16 cellular contexts compared by ENCODE assay signal in genomic region chr2:212414699-212415309, GRCh38.
DNase-seq lines count a peak whose midpoint lies in the region; ATAC-seq and TF ChIP-seq lines count a peak whose summit lies in the region.
"Had no signal": no experiment of that assay in that cellular context is flagged by ENCODE, and none has a peak within 500 bp of the region (broad histone marks: within the 10 kb centered on the region; RNA-seq: fewer than 3 reads in every experiment).

No MANE protein-coding gene starts in this region.

- TF ChIP-seq CTCF in ascending aorta (IDR thresholded peaks at IDR 0.05) (no peak), foreskin fibroblast (IDR thresholded peaks at IDR 0.05; ENCODE audit: low read depth, low read length) (no peak), thoracic aorta (IDR thresholded peaks at IDR 0.05) (no peak), progenitor cell of endocrine pancreas (IDR thresholded peaks at IDR 0.05; ENCODE audit: unreplicated experiment) (no peak)

- H3K4me1 ChIP-seq in ascending aorta (no peaks in the 10 kb centered on the region), thoracic aorta (ENCODE audit: control insufficient read depth in 1 of 2, low read depth in 2 of 2) (peaks cover 13% of the 10 kb centered on the region in 2 donors)
- H3K4me1 ChIP-seq: gastroesophageal sphincter, left lung had no signal

- H3K4me3 ChIP-seq in ascending aorta: peak overlapping the region in 1 of 2 donors; percentile 51
- H3K4me3 ChIP-seq in foreskin fibroblast (ENCODE audit: low read depth in 1 of 2, low read length in 2 of 2): peak overlapping the region in 1 of 2 donors; percentile 5
- peak overlapping the region; percentile 62 for H3K4me3 ChIP-seq in thoracic aorta
- H3K4me3 ChIP-seq: gastroesophageal sphincter, left lung, MG63 had no signal

- H3K36me3 ChIP-seq in ascending aorta (no peaks in the 10 kb centered on the region), thoracic aorta (no peaks in the 10 kb centered on the region)
- H3K36me3 ChIP-seq: gastroesophageal sphincter, left lung, MG63 had no signal

- intact Hi-C loops in ascending aorta (cut with DNase I): no loop called here

- H3K27ac ChIP-seq in ascending aorta: peak overlapping the region; percentile 49 to 70
- H3K27ac ChIP-seq in thoracic aorta: peak overlapping the region; percentile 48 to 69
- H3K27ac ChIP-seq: C4-2B, gastroesophageal sphincter, left lung had no signal

- no peaks in the 10 kb centered on the region for H3K9me3 Mint-ChIP-seq in progenitor cell of endocrine pancreas (ENCODE audit: low read depth)

- no peaks in the 10 kb centered on the region for H3K9me3 ChIP-seq in ascending aorta
- no peaks in the 10 kb centered on the region for H3K9me3 ChIP-seq in thoracic aorta
- H3K9me3 ChIP-seq: gastroesophageal sphincter, left lung, MG63 had no signal

- H3K27ac Mint-ChIP-seq in progenitor cell of endocrine pancreas: no peak overlapping the region

- H3K4me1 Mint-ChIP-seq in progenitor cell of endocrine pancreas (ENCODE audit: low read depth): no peaks in the 10 kb centered on the region

- ATAC-seq in thoracic aorta (ENCODE audit: insufficient number of reproducible peaks, low FRiP score, low read depth) (no peak), GM19463 (IDR thresholded peaks at IDR 0.05; ENCODE audit: unreplicated experiment) (no peak)
- ATAC-seq: gastroesophageal sphincter, left lung had no signal

- no peaks in the 10 kb centered on the region for H3K27me3 Mint-ChIP-seq in progenitor cell of endocrine pancreas

- DNase-seq in GM04503 (ENCODE audit: low read depth) (peak; percentile 46), ascending aorta (ENCODE audit: low spot score in 2 of 2) (no peak), foreskin fibroblast (peak; percentile 20 to 55), thoracic aorta (ENCODE audit: low spot score) (no peak), progenitor cell of endocrine pancreas (ENCODE audit: low spot score, unreplicated experiment) (no peak), EL (no peak)
- DNase-seq: activated CD4-positive, alpha-beta T cell treated with anti-CD3 and anti-CD28 coated beads for 48 hours; activated effector memory CD4-positive, alpha-beta T cell treated with Interleukin-2 at 50 U/mL for 16 hours; amygdala; left lung; MG63; NCI-H146; stimulated activated CD4-positive, alpha-beta T cell treated with anti-CD3 and anti-CD28 coated beads, Interleukin-2, amount 100 ng/mL, for 48 hours had no signal

- no peaks in the 10 kb centered on the region for H3K27me3 ChIP-seq in ascending aorta
- H3K27me3 ChIP-seq in thoracic aorta (replicated peaks; ENCODE audit: insufficient read depth): no peaks in the 10 kb centered on the region
- H3K27me3 ChIP-seq: gastroesophageal sphincter, left lung, MG63 had no signal

- H3K36me3 Mint-ChIP-seq in progenitor cell of endocrine pancreas (ENCODE audit: insufficient read depth): no peaks in the 10 kb centered on the region

- H3K4me3 Mint-ChIP-seq in progenitor cell of endocrine pancreas (ENCODE audit: low read depth): no peak overlapping the region

Comparison
In these comparisons a context has a peak if more than half of its experiments do, and no peak if none do; other contexts are left out.
1. DNase-seq: peak in GM04503 (single experiment) and foreskin fibroblast (2 of 2); none in ascending aorta (0 of 2), thoracic aorta (single experiment), progenitor cell of endocrine pancreas (single experiment) and EL (single experiment).